8 cellular contexts compared by ENCODE assay signal in the genomic region with DNA sequence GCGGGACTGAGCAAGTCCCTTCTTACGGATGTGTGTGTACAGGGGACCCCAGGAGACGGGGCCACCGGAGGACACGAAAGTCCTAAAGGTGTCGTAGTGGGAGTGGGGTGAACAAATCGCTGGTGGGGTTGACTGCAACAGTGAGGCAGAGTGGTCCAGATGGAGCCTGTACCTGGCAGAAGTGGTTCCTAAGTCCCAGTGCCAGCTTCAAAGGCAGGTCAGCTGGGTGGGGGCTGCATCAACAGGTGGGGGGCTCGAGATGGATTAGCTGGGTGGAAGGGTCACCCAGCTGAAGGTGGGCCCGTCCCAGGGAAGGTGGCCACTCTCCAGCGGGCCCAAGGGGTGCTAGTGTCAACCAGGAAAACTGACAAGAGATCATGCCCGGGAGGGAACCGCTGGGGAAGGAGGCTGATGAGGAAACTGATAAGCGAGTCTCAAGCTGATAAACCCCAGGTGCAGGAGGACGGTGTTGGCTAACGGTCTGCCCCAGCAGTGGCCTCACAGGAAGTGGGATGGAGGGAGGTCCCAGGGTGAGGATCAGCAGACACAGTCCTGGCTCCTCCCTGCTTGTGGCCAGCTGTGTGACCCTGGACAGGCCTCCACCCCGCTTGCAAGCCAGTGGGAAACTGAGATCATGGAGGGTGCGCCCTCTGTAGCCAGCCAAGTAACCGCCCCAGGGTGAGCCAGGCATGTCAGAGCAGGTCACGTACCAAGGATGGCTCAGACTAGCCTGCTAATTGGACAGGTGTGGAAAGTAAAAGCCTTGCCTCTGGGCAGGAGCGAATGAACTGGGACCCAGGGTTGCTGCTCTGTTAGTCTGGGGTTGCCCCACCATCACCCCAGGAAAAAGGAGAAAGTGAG. TPM values are rescaled to one million over a fixed set of nuclear protein-coding genes. Genes with fewer than 3 reads are reported as not detected.
A peak's percentile ranks its signal among the peaks of the same experiment; 100 is the strongest.
DNase-seq lines count a peak whose midpoint lies in the region; ATAC-seq and TF ChIP-seq lines count a peak whose summit lies in the region.

No MANE protein-coding gene starts in this region.

- H3K4me1 ChIP-seq in A673 (ENCODE audit: insufficient read depth, low read length, poor library complexity, severe bottlenecking) (peaks cover 7% of the 10 kb centered on the region), cardiac muscle cell (ENCODE audit: low read depth) (peaks cover 4% of the 10 kb centered on the region), parathyroid adenoma (peaks cover 13% of the 10 kb centered on the region)

- H3K4me3 ChIP-seq in A673 (ENCODE audit: low read depth, low read length, poor library complexity, severe bottlenecking) (peak overlapping the region; percentile 87), cardiac muscle cell (peak overlapping the region; percentile 95), parathyroid adenoma (ENCODE audit: low read depth, low read length) (peak overlapping the region; percentile 88)

- peaks cover 16% of the 10 kb centered on the region for H3K4me1 Mint-ChIP-seq in activated naive CD4-positive, alpha-beta T cell treated with anti-CD3 and anti-CD28 coated beads for 36 hours (ENCODE audit: low read depth)

- TF ChIP-seq CTCF in A673 (conservative IDR thresholded peaks at IDR 0.05; ENCODE audit: low read depth, low read length), result no peak
- peak; percentile 33; the same call in 1 of the 2 replicates for TF ChIP-seq CTCF in GM12874 (IDR thresholded peaks at IDR 0.05; ENCODE audit: insufficient read depth, low read depth, low read length)
- no peak for TF ChIP-seq CTCF in cardiac muscle cell (IDR thresholded peaks at IDR 0.05; ENCODE audit: low read depth, low read length)
- peak; percentile 12 for TF ChIP-seq CTCF in parathyroid adenoma (IDR thresholded peaks at IDR 0.05)

- H3K27me3 ChIP-seq in A673 (replicated peaks; ENCODE audit: insufficient read depth, low read depth, low read length, poor library complexity) (no peaks in the 10 kb centered on the region), cardiac muscle cell (no peaks in the 10 kb centered on the region), parathyroid adenoma (ENCODE audit: control insufficient read depth, insufficient read depth, low read length) (no peaks in the 10 kb centered on the region)

- H3K27me3 Mint-ChIP-seq in activated naive CD4-positive, alpha-beta T cell treated with anti-CD3 and anti-CD28 coated beads for 36 hours (ENCODE audit: low read depth), result no peaks in the 10 kb centered on the region

- peak overlapping the region; percentile 69 for H3K4me2 ChIP-seq in parathyroid adenoma (ENCODE audit: low read length)

- DNase-seq in A673 (ENCODE audit: low spot score), result no peak
- peak; percentile 53 for DNase-seq in NCI-H69 (lab: John Stamatoyannopoulos, UW)
- DNase-seq in activated naive CD4-positive, alpha-beta T cell treated with anti-CD3 and anti-CD28 coated beads for 36 hours, result peak; percentile 74
- DNase-seq in cardiac muscle cell (ENCODE audit: low read depth in 1 of 2, low spot score in 1 of 2), result peak; percentile 66 to 82
- DNase-seq in NCI-H2081 (lab: John Stamatoyannopoulos, UW), result no peak

- H3K36me3 Mint-ChIP-seq in activated naive CD4-positive, alpha-beta T cell treated with anti-CD3 and anti-CD28 coated beads for 36 hours (ENCODE audit: low read depth), result peaks cover 2% of the 10 kb centered on the region

- intact Hi-C loops in A673 (cut with micrococcal nuclease; ENCODE audit: unreplicated experiment), result loop anchor here (10.0 kb wide), 3 partner anchors 145 to 915 kb away; a partner anchor contains a TSS
- intact Hi-C loops in activated naive CD4-positive, alpha-beta T cell treated with anti-CD3 and anti-CD28 coated beads for 36 hours (cut with micrococcal nuclease), result loop anchor here (2.0 to 10.0 kb wide), 2 partner anchors 55 to 765 kb away; a partner anchor contains a TSS

- peak; percentile 48 for ATAC-seq in HG02763 (IDR thresholded peaks at IDR 0.05; ENCODE audit: unreplicated experiment)

- peak overlapping the region; percentile 80 for H3K4me3 Mint-ChIP-seq in activated naive CD4-positive, alpha-beta T cell treated with anti-CD3 and anti-CD28 coated beads for 36 hours

- H3K36me3 ChIP-seq in A673 (ENCODE audit: insufficient read depth, low read length, poor library complexity, severe bottlenecking) (peaks cover 4% of the 10 kb centered on the region), cardiac muscle cell (peaks cover 2% of the 10 kb centered on the region), parathyroid adenoma (ENCODE audit: control insufficient read depth, insufficient read depth, low read length) (no peaks in the 10 kb centered on the region)

- H3K9me3 ChIP-seq in A673 (ENCODE audit: low read depth, low read length, poor library complexity, severe bottlenecking) (no peaks in the 10 kb centered on the region), cardiac muscle cell (ENCODE audit: low read depth) (no peaks in the 10 kb centered on the region), parathyroid adenoma (ENCODE audit: control insufficient read depth, low read length) (no peaks in the 10 kb centered on the region)

- H3K27ac ChIP-seq in A673 (ENCODE audit: low read depth, low read length, poor library complexity, severe bottlenecking), result no peak overlapping the region
- peak overlapping the region; percentile 92 for H3K27ac ChIP-seq in cardiac muscle cell
- peak overlapping the region; percentile 91 for H3K27ac ChIP-seq in parathyroid adenoma

- POLR2A ChIA-PET in A673 (lab: Charles Lee; ENCODE audit: low non-redundant PET), result no interaction called here

- H3K79me2 ChIP-seq in parathyroid adenoma, result peaks cover 6% of the 10 kb centered on the region

- no peaks in the 10 kb centered on the region for H3K9me3 Mint-ChIP-seq in activated naive CD4-positive, alpha-beta T cell treated with anti-CD3 and anti-CD28 coated beads for 36 hours

- peak overlapping the region; percentile 7 for H3K9ac ChIP-seq in parathyroid adenoma

- no peak overlapping the region for H2AFZ ChIP-seq in parathyroid adenoma

- CTCF ChIA-PET in A673 (lab: Charles Lee), result interaction anchor here (0.5 kb wide), 1 partner anchor 192 kb away, joined by 3 read pairs; no protein-coding TSS in a partner anchor
- CTCF ChIA-PET in activated naive CD4-positive, alpha-beta T cell treated with anti-CD3 and anti-CD28 coated beads for 36 hours (lab: Charles Lee), result interaction anchor here (0.6 to 2.0 kb wide), 4 partner anchors 9 to 142 kb away, joined by 3 to 11 read pairs (median 4); no protein-coding TSS in a partner anchor

- peak overlapping the region; percentile 65 for H3K27ac Mint-ChIP-seq in activated naive CD4-positive, alpha-beta T cell treated with anti-CD3 and anti-CD28 coated beads for 36 hours

- no TSS peak for BruUV-seq in A673 (replicated peaks; lab: Mats Ljungman, UMichigan)

RNA-seq across cellular contexts. Expression of a gene that starts 1.0 kb away (rescaled TPM):
- total RNA-seq in A673 (2021) (2.1 and 4.3 TPM in 2 replicates), cardiac muscle cell (88.5 and 123 TPM in 2 replicates)
- total RNA-seq in activated naive CD4-positive, alpha-beta T cell treated with anti-CD3 and anti-CD28 coated beads for 36 hours, result 1 to 10 TPM; 4.2 to 4.7 TPM
- 94.5 and 101 TPM in 2 replicates for polyA plus RNA-seq in cardiac muscle cell

RNA-seq across cellular contexts. Expression of a gene that starts 7.7 kb away (rescaled TPM):
- total RNA-seq in A673 (2021) (31.4 and 37.1 TPM in 2 replicates), cardiac muscle cell (10.4 and 32.3 TPM in 2 replicates)
- 10 to 100 TPM; 14.3 to 14.6 TPM for total RNA-seq in activated naive CD4-positive, alpha-beta T cell treated with anti-CD3 and anti-CD28 coated beads for 36 hours
- polyA plus RNA-seq in cardiac muscle cell, result 1.9 and 4.4 TPM in 2 replicates

RNA-seq across cellular contexts. Expression of a gene that starts 26.5 kb away (rescaled TPM):
- total RNA-seq in A673 (2021) (37.0 and 39.3 TPM in 2 replicates), cardiac muscle cell (55.1 and 60.0 TPM in 2 replicates)
- 10 to 100 TPM; 13.6 to 15.2 TPM for total RNA-seq in activated naive CD4-positive, alpha-beta T cell treated with anti-CD3 and anti-CD28 coated beads for 36 hours
- polyA plus RNA-seq in cardiac muscle cell, result 3.9 and 4.0 TPM in 2 replicates

RNA-seq across cellular contexts. Expression of a gene that starts 35.1 kb away (rescaled TPM):
- total RNA-seq in A673 (2021) (0.85 and 0.95 TPM in 2 replicates), cardiac muscle cell (5.8 and 6.5 TPM in 2 replicates)
- under 1 TPM; 0.69 to 0.98 TPM for total RNA-seq in activated naive CD4-positive, alpha-beta T cell treated with anti-CD3 and anti-CD28 coated beads for 36 hours
- 7.5 and 8.5 TPM in 2 replicates for polyA plus RNA-seq in cardiac muscle cell

RNA-seq across cellular contexts. Expression of a gene that starts 53.5 kb away (rescaled TPM):
- total RNA-seq in A673 (2021) (1.4 and 1.6 TPM in 2 replicates), cardiac muscle cell (4.9 and 5.0 TPM in 2 replicates)
- under 1 TPM; 0.21 to 0.27 TPM for total RNA-seq in activated naive CD4-positive, alpha-beta T cell treated with anti-CD3 and anti-CD28 coated beads for 36 hours
- 14.0 and 23.4 TPM in 2 replicates for polyA plus RNA-seq in cardiac muscle cell

Comparison
In these comparisons a context has a peak if more than half of its experiments do, and no peak if none do; other contexts are left out.
1. DNase-seq: peak in NCI-H69 (single experiment), activated naive CD4-positive, alpha-beta T cell treated with anti-CD3 and anti-CD28 coated beads for 36 hours (single experiment) and cardiac muscle cell (2 of 2); none in A673 (single experiment) and NCI-H2081 (0 of 2).
2. CTCF ChIP-seq: peak in GM12874 (single experiment) and parathyroid adenoma (single experiment); none in A673 (single experiment) and cardiac muscle cell (single experiment).
3. RNA of a gene that starts 1.0 kb away (total RNA-seq): 88.5 to 123 TPM in cardiac muscle cell; 4.2 to 4.7 TPM in activated naive CD4-positive, alpha-beta T cell treated with anti-CD3 and anti-CD28 coated beads for 36 hours and 2.1 to 4.3 TPM in A673; every median in the first group is over 10 times any median in the second.
4. Peak in every context shown above with its lines, with median percentiles within 50 percentile points of each other: H3K4me3 ChIP-seq.